Comparison of ENCODE assay signal across 22 cellular contexts in the genomic region with DNA sequence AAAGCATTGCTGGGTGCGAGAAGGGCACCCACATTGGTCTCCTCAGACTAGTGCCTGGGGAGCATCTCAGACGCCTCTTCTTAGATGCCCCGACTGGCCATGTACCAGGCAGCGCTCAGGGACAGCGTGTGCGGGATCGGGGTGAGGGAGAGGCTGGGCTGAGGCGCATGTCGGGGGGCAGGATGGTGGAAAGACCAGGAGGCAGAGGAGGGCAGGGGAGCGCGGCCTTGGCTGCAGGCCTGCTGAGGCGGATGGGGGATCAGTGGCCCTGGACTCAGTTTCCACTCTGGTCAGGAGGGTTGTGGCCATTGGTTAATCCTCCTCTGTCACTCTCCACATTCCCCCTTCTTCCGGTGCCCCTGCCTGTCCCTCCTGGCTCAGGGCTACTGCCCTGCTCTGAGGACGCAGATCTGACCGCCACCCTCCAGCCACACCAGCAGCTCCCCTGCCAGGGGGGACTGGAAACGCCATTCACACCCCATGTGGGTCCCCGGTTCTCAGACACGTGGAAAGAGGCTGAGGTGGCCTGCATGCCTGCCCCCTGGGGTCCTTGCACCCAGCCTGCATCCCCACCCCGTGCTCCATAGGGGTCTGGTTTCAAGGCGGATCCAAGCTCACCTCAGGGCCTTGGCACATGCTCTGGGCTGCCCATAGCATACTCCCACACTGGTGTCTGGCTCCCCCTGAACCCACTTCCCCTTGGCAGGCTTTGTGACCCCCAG.
DNase-seq lines count a peak whose midpoint lies in the region; ATAC-seq and TF ChIP-seq lines count a peak whose summit lies in the region.
"Had no signal": no experiment of that assay in that cellular context is flagged by ENCODE, and none has a peak within 500 bp of the region (broad histone marks: within the 10 kb centered on the region; RNA-seq: fewer than 3 reads in every experiment).

No MANE protein-coding gene starts in this region.

- intact Hi-C loops in upper lobe of right lung (cut with DNase I): no loop called here

- no peaks in the 10 kb centered on the region for H3K79me2 ChIP-seq in osteoblast (ENCODE audit: insufficient read depth, low read length)

- H3K4me1 Mint-ChIP-seq in activated CD8-positive, alpha-beta memory T cell treated with anti-CD3 and anti-CD28 coated beads, Interleukin-2, amount 10 ng/mL, durations not matched to agents 7 days and 5 days: no peaks in the 10 kb centered on the region
- H3K4me1 Mint-ChIP-seq: B cell; CD4-positive, CD25-positive, alpha-beta regulatory T cell had no signal

- peaks cover 21% of the 10 kb centered on the region for H3K27me3 ChIP-seq in osteoblast (ENCODE audit: insufficient read depth, low read length)
- peaks cover 34% of the 10 kb centered on the region for H3K27me3 ChIP-seq in upper lobe of right lung
- no peaks in the 10 kb centered on the region for H3K27me3 ChIP-seq in foreskin keratinocyte
- H3K27me3 ChIP-seq: Peyer's patch had no signal

- H3K9me3 ChIP-seq in osteoblast (ENCODE audit: low read depth, low read length) (no peaks in the 10 kb centered on the region), upper lobe of right lung (no peaks in the 10 kb centered on the region)
- H3K9me3 ChIP-seq: Caco-2, Peyer's patch had no signal

- CTCF ChIA-PET in activated CD8-positive, alpha-beta memory T cell treated with anti-CD3 and anti-CD28 coated beads, Interleukin-2, amount 10 ng/mL, durations not matched to agents 7 days and 5 days (lab: Charles Lee): no interaction called here

- no peak overlapping the region for H3K4me2 ChIP-seq in osteoblast (ENCODE audit: insufficient read depth, low read length)

- peak; percentile 29 for DNase-seq in activated CD8-positive, alpha-beta memory T cell treated with anti-CD3 and anti-CD28 coated beads, Interleukin-2, amount 50 U/mL, for 48 hours
- DNase-seq in activated CD8-positive, alpha-beta memory T cell treated with anti-CD3 and anti-CD28 coated beads, Interleukin-2, amount 10 ng/mL, durations not matched to agents 7 days and 5 days: no peak
- DNase-seq in ecto neural progenitor cell (ENCODE audit: low spot score): peak; percentile 22
- peak; percentile 72 for DNase-seq in osteoblast (ENCODE audit: insufficient read length, low spot score, missing footprints)
- peak; percentile 54 for DNase-seq in upper lobe of right lung
- no peak for DNase-seq in stimulated activated CD4-positive, alpha-beta T cell treated with anti-CD3 and anti-CD28 coated beads, Interleukin-4, amount 100 ng/mL, for 1 hour
- DNase-seq in foreskin keratinocyte: no peak
- no peak for DNase-seq in stimulated activated CD4-positive, alpha-beta T cell treated with anti-CD3 and anti-CD28 coated beads, Interleukin-12 subunit alpha, Interleukin-12 subunit beta, amount 100 ng/mL, for 4 hours
- DNase-seq: 8988T; Caco-2; CD4-positive, CD25-positive, alpha-beta regulatory T cell; DMS153; GDM1; GM23248; KBM-7; NCI-H1105; NCI-H2081 treated with DMSO at 0.1 percent for 48 hours; NK-92 treated with Interleukin-12 subunit alpha and Interleukin-12 subunit beta, amount 100 ng/mL, for 24 hours had no signal

- no peaks in the 10 kb centered on the region for H3K4me1 ChIP-seq in osteoblast (ENCODE audit: insufficient read depth, low read length)
- H3K4me1 ChIP-seq in upper lobe of right lung: no peaks in the 10 kb centered on the region
- H3K4me1 ChIP-seq in foreskin keratinocyte: no peaks in the 10 kb centered on the region
- H3K4me1 ChIP-seq: Caco-2, Peyer's patch had no signal

- no peak for ATAC-seq in activated CD8-positive, alpha-beta memory T cell treated with anti-CD3 and anti-CD28 coated beads, Interleukin-2, amount 10 ng/mL, durations not matched to agents 7 days and 5 days
- no peak for ATAC-seq in upper lobe of right lung
- ATAC-seq in foreskin keratinocyte: no peak
- ATAC-seq: GM12878, HCT116 had no signal

- H3K9me3 Mint-ChIP-seq in activated CD8-positive, alpha-beta memory T cell treated with anti-CD3 and anti-CD28 coated beads, Interleukin-2, amount 10 ng/mL, durations not matched to agents 7 days and 5 days (ENCODE audit: low read depth): no peaks in the 10 kb centered on the region

- H3K36me3 ChIP-seq in osteoblast (ENCODE audit: insufficient read depth, low read length) (no peaks in the 10 kb centered on the region), upper lobe of right lung (no peaks in the 10 kb centered on the region)
- H3K36me3 ChIP-seq: Peyer's patch had no signal

- H3K27ac ChIP-seq in osteoblast (ENCODE audit: low read depth, low read length) (no peak overlapping the region), upper lobe of right lung (no peak overlapping the region), foreskin keratinocyte (no peak overlapping the region)
- H3K27ac ChIP-seq: GM23248, Peyer's patch had no signal

- H3K27ac Mint-ChIP-seq in activated CD8-positive, alpha-beta memory T cell treated with anti-CD3 and anti-CD28 coated beads, Interleukin-2, amount 10 ng/mL, durations not matched to agents 7 days and 5 days: no peak overlapping the region
- H3K27ac Mint-ChIP-seq: B cell; CD4-positive, CD25-positive, alpha-beta regulatory T cell had no signal

- no peaks in the 10 kb centered on the region for H3K36me3 Mint-ChIP-seq in activated CD8-positive, alpha-beta memory T cell treated with anti-CD3 and anti-CD28 coated beads, Interleukin-2, amount 10 ng/mL, durations not matched to agents 7 days and 5 days
- H3K36me3 Mint-ChIP-seq: CD4-positive, CD25-positive, alpha-beta regulatory T cell had no signal

- no peaks in the 10 kb centered on the region for H4K20me1 ChIP-seq in osteoblast (ENCODE audit: insufficient read depth, low read length)

- TF ChIP-seq CTCF in osteoblast (IDR thresholded peaks at IDR 0.05; ENCODE audit: extremely low read depth, low read depth, low read length): no peak
- no peak for TF ChIP-seq CTCF in upper lobe of right lung (IDR thresholded peaks at IDR 0.05)
- TF ChIP-seq CTCF in foreskin keratinocyte (conservative IDR thresholded peaks at IDR 0.05): no peak

- H3K4me3 Mint-ChIP-seq in activated CD8-positive, alpha-beta memory T cell treated with anti-CD3 and anti-CD28 coated beads, Interleukin-2, amount 10 ng/mL, durations not matched to agents 7 days and 5 days: no peak overlapping the region
- H3K4me3 Mint-ChIP-seq: B cell; CD4-positive, CD25-positive, alpha-beta regulatory T cell had no signal

- no peak overlapping the region for H3K4me3 ChIP-seq in osteoblast (ENCODE audit: insufficient read depth, low read length)
- H3K4me3 ChIP-seq in upper lobe of right lung: no peak overlapping the region
- H3K4me3 ChIP-seq: GM12878, GM23248, Peyer's patch had no signal

- no peak overlapping the region for H2AFZ ChIP-seq in osteoblast (ENCODE audit: low read length)
- H2AFZ ChIP-seq: GM23248 had no signal

- H3K27me3 Mint-ChIP-seq in activated CD8-positive, alpha-beta memory T cell treated with anti-CD3 and anti-CD28 coated beads, Interleukin-2, amount 10 ng/mL, durations not matched to agents 7 days and 5 days: no peaks in the 10 kb centered on the region
- H3K27me3 Mint-ChIP-seq: CD4-positive, CD25-positive, alpha-beta regulatory T cell had no signal

Comparison
In these comparisons a context has a peak if more than half of its experiments do, and no peak if none do; other contexts are left out.
1. DNase-seq: peak in activated CD8-positive, alpha-beta memory T cell treated with anti-CD3 and anti-CD28 coated beads, Interleukin-2, amount 50 U/mL, for 48 hours (single experiment), ecto neural progenitor cell (single experiment), osteoblast (single experiment) and upper lobe of right lung (single experiment); none in activated CD8-positive, alpha-beta memory T cell treated with anti-CD3 and anti-CD28 coated beads, Interleukin-2, amount 10 ng/mL, durations not matched to agents 7 days and 5 days (single experiment), stimulated activated CD4-positive, alpha-beta T cell treated with anti-CD3 and anti-CD28 coated beads, Interleukin-4, amount 100 ng/mL, for 1 hour (single experiment), foreskin keratinocyte (0 of 2) and stimulated activated CD4-positive, alpha-beta T cell treated with anti-CD3 and anti-CD28 coated beads, Interleukin-12 subunit alpha, Interleukin-12 subunit beta, amount 100 ng/mL, for 4 hours (single experiment).